Comparison of ENCODE assay signal across 1 cellular context in the genomic region with DNA sequence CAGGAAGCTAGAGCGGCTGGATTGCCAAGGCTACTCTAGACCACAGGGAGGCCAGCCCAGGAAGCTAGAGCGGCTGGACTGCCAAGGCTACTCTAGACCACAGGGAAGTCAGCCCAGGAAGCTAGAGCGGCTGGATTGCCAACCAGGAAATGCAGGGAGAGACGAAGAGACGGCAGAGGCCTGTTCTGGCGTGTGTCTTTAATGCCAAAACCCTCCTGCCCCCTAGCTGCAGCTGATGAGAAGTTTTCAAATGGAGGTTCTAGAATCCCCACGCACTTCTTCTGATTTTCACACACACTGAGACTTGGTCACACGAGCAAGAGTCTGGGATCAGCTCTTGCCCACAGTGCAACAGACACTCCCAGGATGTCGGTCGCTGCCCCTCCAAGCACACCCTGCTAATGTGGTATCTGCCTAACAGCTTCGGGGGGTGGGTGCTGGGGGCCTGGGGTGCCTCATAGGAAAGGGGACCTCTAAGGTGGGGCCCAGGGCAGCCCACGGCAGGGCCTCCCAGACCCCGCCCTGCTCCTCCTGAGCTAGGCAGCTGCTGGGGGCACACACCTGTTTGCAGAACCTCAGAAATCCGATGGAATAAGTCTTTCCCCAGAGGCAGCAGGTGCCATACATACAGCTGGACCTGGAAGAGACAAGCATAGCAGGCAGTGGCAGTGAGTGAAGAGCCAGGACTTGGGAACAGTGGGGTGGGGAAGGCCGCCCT.
TF ChIP-seq lines count a peak whose summit lies in the region.

No MANE protein-coding gene starts in this region.

TF ChIP-seq in H1, 55 proteins besides CTCF, POLR2A, EP300 and RAD21:
- TF ChIP-seq NRF1 (IDR thresholded peaks at IDR 0.05; ENCODE audit: low read depth, low read length) (no peak), E2F6 (IDR thresholded peaks at IDR 0.05) (no peak), MAX (IDR thresholded peaks at IDR 0.05) (no peak), CHD7 (IDR thresholded peaks at IDR 0.05; ENCODE audit: insufficient replicate concordance, low read length) (no peak), CHD1 (IDR thresholded peaks at IDR 0.05; ENCODE audit: low read depth, low read length) (no peak), BACH1 (IDR thresholded peaks at IDR 0.05; ENCODE audit: low read length) (no peak), RBBP5 (IDR thresholded peaks at IDR 0.05; ENCODE audit: borderline replicate concordance, low read depth, low read length) (no peak), POU5F1 (IDR thresholded peaks at IDR 0.05; ENCODE audit: low read depth, low read length) (no peak), CEBPB (IDR thresholded peaks at IDR 0.05; ENCODE audit: low read depth, low read length) (no peak), CTBP2 (IDR thresholded peaks at IDR 0.05; ENCODE audit: borderline replicate concordance, insufficient read depth, insufficient read length, low read length) (no peak), SIN3A (conservative IDR thresholded peaks at IDR 0.05 in 1 of 2, IDR thresholded peaks at IDR 0.05 in 1 of 2; ENCODE audit: low read depth in 1 of 2, low read length in 2 of 2) (no peak), CHD2 (IDR thresholded peaks at IDR 0.05; ENCODE audit: low read length) (no peak)
TF ChIP-seq in H1: peak in this region for 0.
